Comparison of ENCODE assay signal across 14 cellular contexts in genomic region chr9:124356745-124357390, GRCh38. TPM values are rescaled to one million over a fixed set of nuclear protein-coding genes. Genes with fewer than 3 reads are reported as not detected.
DNase-seq lines count a peak whose midpoint lies in the region; TF ChIP-seq lines count a peak whose summit lies in the region.
"Had no signal": no experiment of that assay in that cellular context is flagged by ENCODE, and none has a peak within 500 bp of the region (broad histone marks: within the 10 kb centered on the region; RNA-seq: fewer than 3 reads in every experiment).

No MANE protein-coding gene starts in this region.

- no peak overlapping the region for H2BK120ac ChIP-seq in mesenchymal stem cell (ENCODE audit: low read depth, low read length)

- no peak overlapping the region for H3K23ac ChIP-seq in mesenchymal stem cell (ENCODE audit: low read length in 2 of 2)

- peaks cover 21% of the 10 kb centered on the region for H3K79me1 ChIP-seq in mesenchymal stem cell (replicated peaks; ENCODE audit: low read length, poor library complexity, severe bottlenecking)

- H3K4ac ChIP-seq in mesenchymal stem cell (ENCODE audit: low read depth in 1 of 2, low read length in 2 of 2) = no peak overlapping the region

- no peak overlapping the region for H2AFZ ChIP-seq in mesenchymal stem cell (ENCODE audit: low read depth, low read length)
- H2AFZ ChIP-seq: parathyroid adenoma had no signal

- DNase-seq in activated naive CD4-positive, alpha-beta T cell treated with anti-CD3 and anti-CD28 coated beads for 36 hours = no peak
- no peak for DNase-seq in activated naive CD4-positive, alpha-beta T cell treated with anti-CD3 and anti-CD28 coated beads, Interleukin-2, amount 50 U/mL, for 16 hours
- DNase-seq in endothelial cell (ENCODE audit: low spot score) = no peak
- DNase-seq in testis = peak; percentile 11
- DNase-seq in mesenchymal stem cell = no peak
- no peak for DNase-seq in NK-92 (lab: John Stamatoyannopoulos, UW; ENCODE audit: unreplicated experiment)
- DNase-seq in stimulated activated CD4-positive, alpha-beta T cell treated with anti-CD3 and anti-CD28 coated beads, Interleukin-4, amount 100 ng/mL, for 24 hours = no peak
- DNase-seq: anterior cingulate cortex, cortex of kidney, glutamatergic neuron, OCI-M1, SK-N-SH had no signal

- 93 to 94% methylated on average over 18 to 19 of the region's 19 CpGs for WGBS in testis, 2 donors
- 97% methylated on average over 16 of the region's 19 CpGs for WGBS in mesenchymal stem cell

- no peak overlapping the region for H4K8ac ChIP-seq in mesenchymal stem cell (ENCODE audit: low read length)

- no peak overlapping the region for H4K91ac ChIP-seq in mesenchymal stem cell (ENCODE audit: low read length)

- no peak overlapping the region for H3K18ac ChIP-seq in mesenchymal stem cell (ENCODE audit: low read depth in 1 of 2, low read length in 2 of 2)

- no peak overlapping the region for H3K4me3 Mint-ChIP-seq in activated naive CD4-positive, alpha-beta T cell treated with anti-CD3 and anti-CD28 coated beads for 36 hours
- no peak overlapping the region for H3K4me3 Mint-ChIP-seq in endothelial cell (ENCODE audit: unreplicated experiment)

- H2AK5ac ChIP-seq in mesenchymal stem cell (ENCODE audit: low read length, severe bottlenecking) = no peak overlapping the region

- no peaks in the 10 kb centered on the region for H3K9me3 Mint-ChIP-seq in activated naive CD4-positive, alpha-beta T cell treated with anti-CD3 and anti-CD28 coated beads for 36 hours
- H3K9me3 Mint-ChIP-seq in endothelial cell (ENCODE audit: unreplicated experiment) = no peaks in the 10 kb centered on the region

- CTCF ChIA-PET in activated naive CD4-positive, alpha-beta T cell treated with anti-CD3 and anti-CD28 coated beads for 36 hours (lab: Charles Lee) = interaction anchor here (1.7 kb wide), 1 partner anchor 230 kb away, joined by 3 read pairs; no protein-coding TSS in a partner anchor

- H3K27me3 ChIP-seq in testis (no peaks in the 10 kb centered on the region), mesenchymal stem cell (ENCODE audit: control insufficient read depth in 1 of 2, insufficient read depth in 1 of 2, low read length in 2 of 2) (no peaks in the 10 kb centered on the region)

- no peak overlapping the region for H3K9ac ChIP-seq in mesenchymal stem cell (ENCODE audit: low read length)
- H3K9ac ChIP-seq: parathyroid adenoma, SK-N-SH had no signal

- no peaks in the 10 kb centered on the region for H3K9me3 ChIP-seq in testis
- no peaks in the 10 kb centered on the region for H3K9me3 ChIP-seq in mesenchymal stem cell (ENCODE audit: control insufficient read depth, low read length)
- H3K9me3 ChIP-seq: SK-N-SH had no signal

- H3K36me3 ChIP-seq in testis (ENCODE audit: low read depth, missing control alignments) = no peaks in the 10 kb centered on the region
- H3K36me3 ChIP-seq in mesenchymal stem cell (ENCODE audit: control insufficient read depth in 1 of 2, insufficient read depth in 2 of 2, low read depth in 1 of 2, low read length in 2 of 2) = peaks cover 57 to 60% of the 10 kb centered on the region in 2 experiments

- H2BK5ac ChIP-seq in mesenchymal stem cell (ENCODE audit: low read depth, low read length, poor library complexity, severe bottlenecking) = no peak overlapping the region

- H3K4me1 ChIP-seq in testis = no peaks in the 10 kb centered on the region
- peaks cover 35% of the 10 kb centered on the region for H3K4me1 ChIP-seq in mesenchymal stem cell (ENCODE audit: control insufficient read depth, insufficient read depth, low read depth, low read length)
- H3K4me1 ChIP-seq: parathyroid adenoma had no signal

- peaks cover 17% of the 10 kb centered on the region for H3K4me1 Mint-ChIP-seq in activated naive CD4-positive, alpha-beta T cell treated with anti-CD3 and anti-CD28 coated beads for 36 hours (ENCODE audit: low read depth)
- H3K4me1 Mint-ChIP-seq in endothelial cell (ENCODE audit: unreplicated experiment) = peaks cover 2% of the 10 kb centered on the region

- peak overlapping the region; percentile 38 for H3K27ac Mint-ChIP-seq in activated naive CD4-positive, alpha-beta T cell treated with anti-CD3 and anti-CD28 coated beads for 36 hours
- peak overlapping the region; percentile 25 for H3K27ac Mint-ChIP-seq in endothelial cell (ENCODE audit: unreplicated experiment)

- H3K27ac ChIP-seq in VCaP (0 out of 2 replicates have a peak overlapping the region, but pooled peaks have one; percentile 16), testis (no peak overlapping the region), mesenchymal stem cell (ENCODE audit: low read length, poor library complexity, severe bottlenecking) (no peak overlapping the region)
- H3K27ac ChIP-seq: parathyroid adenoma had no signal

- H3K36me3 Mint-ChIP-seq in activated naive CD4-positive, alpha-beta T cell treated with anti-CD3 and anti-CD28 coated beads for 36 hours (ENCODE audit: low read depth) = peaks cover 9% of the 10 kb centered on the region
- peaks cover 30% of the 10 kb centered on the region for H3K36me3 Mint-ChIP-seq in endothelial cell (ENCODE audit: low read depth, unreplicated experiment)

- intact Hi-C loops in activated naive CD4-positive, alpha-beta T cell treated with anti-CD3 and anti-CD28 coated beads for 36 hours (cut with micrococcal nuclease) = no loop called here
- intact Hi-C loops in testis (cut with DNase I; ENCODE audit: low total_unique reads) = no loop called here

- H2BK15ac ChIP-seq in mesenchymal stem cell (ENCODE audit: low read depth, poor library complexity, severe bottlenecking) = no peak overlapping the region

- no peak overlapping the region for H3K4me3 ChIP-seq in testis
- H3K4me3 ChIP-seq in mesenchymal stem cell (ENCODE audit: insufficient read depth in 1 of 2, low read depth in 1 of 2, low read length in 2 of 2) = no peak overlapping the region

- no peaks in the 10 kb centered on the region for H3K27me3 Mint-ChIP-seq in activated naive CD4-positive, alpha-beta T cell treated with anti-CD3 and anti-CD28 coated beads for 36 hours (ENCODE audit: low read depth)
- peaks cover 11% of the 10 kb centered on the region for H3K27me3 Mint-ChIP-seq in endothelial cell (ENCODE audit: unreplicated experiment)

- H3K14ac ChIP-seq in mesenchymal stem cell (ENCODE audit: low read length in 2 of 2) = no peak overlapping the region

- H2BK12ac ChIP-seq in mesenchymal stem cell (ENCODE audit: low read length in 2 of 2) = no peak overlapping the region

- no peak for TF ChIP-seq CTCF in VCaP (conservative IDR thresholded peaks at IDR 0.05)
- TF ChIP-seq CTCF in endothelial cell (IDR thresholded peaks at IDR 0.05; ENCODE audit: unreplicated experiment) = no peak
- TF ChIP-seq CTCF in testis (IDR thresholded peaks at IDR 0.05) = no peak

- TF ChIP-seq POLR2A in testis (IDR thresholded peaks at IDR 0.05) = no peak

- H3K4me2 ChIP-seq in mesenchymal stem cell (ENCODE audit: low read length, poor library complexity, severe bottlenecking) = no peak overlapping the region
- H3K4me2 ChIP-seq: SK-N-SH had no signal

RNA-seq across cellular contexts. Expression of gene PSMB7, which starts 58.4 kb away (rescaled TPM):
- 100 to 1,000 TPM; 161 to 167 TPM for total RNA-seq in activated naive CD4-positive, alpha-beta T cell treated with anti-CD3 and anti-CD28 coated beads for 36 hours
- 180 TPM for total RNA-seq in endothelial cell (ENCODE audit: unreplicated experiment)
- total RNA-seq in testis = 100 to 1,000 TPM; 156 to 188 TPM
- polyA plus RNA-seq in testis (ENCODE audit: insufficient read depth, low read depth, low replicate concordance) = 310 TPM
- 179 TPM for polyA plus RNA-seq in mesenchymal stem cell (2013, experiment 1 of 2)
- 183 TPM for polyA plus RNA-seq in mesenchymal stem cell (2013, experiment 2 of 2)
